In genomic region chr20:63652192-63652980, GRCh38 we compare ENCODE assay signal across 7 cellular contexts. TPM values are rescaled to one million over a fixed set of nuclear protein-coding genes. Genes with fewer than 3 reads are reported as not detected.
A peak's percentile ranks its signal among the peaks of the same experiment; 100 is the strongest.
DNase-seq lines count a peak whose midpoint lies in the region; ATAC-seq and TF ChIP-seq lines count a peak whose summit lies in the region.
"Had no signal": no experiment of that assay in that cellular context is flagged by ENCODE, and none has a peak within 500 bp of the region (broad histone marks: within the 10 kb centered on the region; RNA-seq: fewer than 3 reads in every experiment).

No MANE protein-coding gene starts in this region.

- H3K4me3 ChIP-seq in HEK293 (ENCODE audit: low read depth, low read length) (peak overlapping the region; percentile 55), right cardiac atrium (ENCODE audit: low read length) (peak overlapping the region; percentile 52), thoracic aorta (peak overlapping the region; percentile 76)

- intact Hi-C loops in right cardiac atrium (cut with DNase I), result loop anchor here in 1 of 4 donors (10.0 kb wide), 1 partner anchor 322 kb away; the partner anchor contains the start of gene SAMD10

- CTCF ChIA-PET in HEK293 (lab: Yijun Ruan, JAX), result interaction anchor here (0.7 to 1.3 kb wide), 2 partner anchors 10 to 428 kb away, joined by 3 read pairs; no protein-coding TSS in a partner anchor

- H3K9me3 ChIP-seq in HEK293 (ENCODE audit: control insufficient read depth, insufficient read depth, low read depth, low read length) (no peaks in the 10 kb centered on the region), right cardiac atrium (ENCODE audit: control insufficient read depth, low read length) (no peaks in the 10 kb centered on the region), thoracic aorta (no peaks in the 10 kb centered on the region)

- H3K4me1 ChIP-seq in HEK293 (ENCODE audit: control insufficient read depth, insufficient read depth, low read length), result no peaks in the 10 kb centered on the region; the same call in 1 of the 2 replicates
- H3K4me1 ChIP-seq in right cardiac atrium (ENCODE audit: control insufficient read depth, insufficient read depth, low read length), result no peaks in the 10 kb centered on the region
- peaks cover 12 to 35% of the 10 kb centered on the region in 2 donors for H3K4me1 ChIP-seq in thoracic aorta (ENCODE audit: control insufficient read depth in 1 of 2, low read depth in 2 of 2)

- H3K27ac ChIP-seq in HEK293 (ENCODE audit: extremely low read depth, low read depth, low read length) (peak overlapping the region; percentile 72; the same call in 1 of the 2 replicates), right cardiac atrium (ENCODE audit: low read length) (no peak overlapping the region), thoracic aorta (no peak overlapping the region)

- POLR2A ChIA-PET in HEK293 (lab: Yijun Ruan, JAX), result interaction anchor here (0.6 to 1.5 kb wide), 7 partner anchors 8 to 213 kb away, joined by 3 to 17 read pairs (median 3); partner anchors contain the start of genes GMEB2 and TPD52L2

- TF ChIP-seq CTCF in HEK293 (tag by site-specific recombination; IDR thresholded peaks at IDR 0.05) (peak; percentile 27), thoracic aorta (IDR thresholded peaks at IDR 0.05) (no peak)

- WGBS in right cardiac atrium, result under 1% methylated on average over 91 of the region's 91 CpGs

- no peaks in the 10 kb centered on the region for H3K27me3 ChIP-seq in right cardiac atrium (ENCODE audit: control insufficient read depth, insufficient read depth)
- no peaks in the 10 kb centered on the region for H3K27me3 ChIP-seq in thoracic aorta (replicated peaks; ENCODE audit: insufficient read depth)

- H3K36me3 ChIP-seq in HEK293 (ENCODE audit: control insufficient read depth in 2 of 2, insufficient read depth in 1 of 2, low read length in 2 of 2) (no peaks in the 10 kb centered on the region), thoracic aorta (no peaks in the 10 kb centered on the region)

- ATAC-seq in right cardiac atrium (peak; percentile 29 to 37), thoracic aorta (ENCODE audit: insufficient number of reproducible peaks, low FRiP score, low read depth) (no peak), HG03521 (IDR thresholded peaks at IDR 0.05; ENCODE audit: unreplicated experiment) (no peak)

- DNase-seq in activated CD4-positive, CD25-positive, alpha-beta regulatory T cell treated with anti-CD3 and anti-CD28 coated beads, Interleukin-2, amount 50 U/mL, for 72 hours, result peak; percentile 37
- DNase-seq in right cardiac atrium, result peak; percentile 50 to 83 (median 78)
- no peak for DNase-seq in thoracic aorta (ENCODE audit: low spot score)
- no peak for DNase-seq in islet precursor cell

TF ChIP-seq in HEK293, 187 proteins besides CTCF, POLR2A, EP300 and RAD21 (continues in another document):
- TF ChIP-seq BCL6B (tag by site-specific recombination; IDR thresholded peaks at IDR 0.05) (no peak), KLF8 (tag by site-specific recombination; IDR thresholded peaks at IDR 0.05) (peak; percentile 51; the same call in 1 of the 2 replicates), HOXD13 (CRISPR knock-in tag; IDR thresholded peaks at IDR 0.05; ENCODE audit: borderline replicate concordance) (no peak), PATZ1 (tag by site-specific recombination; IDR thresholded peaks at IDR 0.05) (peak; percentile 34), ZNF558 (tag by site-specific recombination; IDR thresholded peaks at IDR 0.05) (no peak), PRDM10 (tag by site-specific recombination; IDR thresholded peaks at IDR 0.05) (peak; percentile 46; the same call in 1 of the 2 replicates), PRDM6 (tag by site-specific recombination; IDR thresholded peaks at IDR 0.05) (no peak), ZNF513 (tag by site-specific recombination; IDR thresholded peaks at IDR 0.05) (no peak), KLF9 (tag by site-specific recombination; IDR thresholded peaks at IDR 0.05; ENCODE audit: low read depth) (peak; percentile 65)

RNA-seq across cellular contexts. Expression of gene STMN3, which starts 0.8 kb away (rescaled TPM):
- total RNA-seq in right cardiac atrium (1 to 10 TPM; 4.0 to 9.3 (median 5.8) TPM), thoracic aorta (10 to 100 TPM; 14.4 to 17.8 TPM)
- polyA plus RNA-seq in right cardiac atrium, result 7.1 TPM

RNA-seq across cellular contexts. Expression of gene RTEL1, which starts 5.7 kb away (rescaled TPM):
- total RNA-seq in right cardiac atrium, result 10 to 100 TPM; 12.3 to 14.8 (median 13.3) TPM
- 7.7 TPM for polyA plus RNA-seq in right cardiac atrium
- 100 to 1,000 TPM in 1 of 2 donors, 10 to 100 TPM in 1; 37.8 to 114 TPM for total RNA-seq in thoracic aorta

RNA-seq across cellular contexts. Expression of gene GMEB2, which starts 25.5 kb away (rescaled TPM):
- total RNA-seq in right cardiac atrium, result 1 to 10 TPM; 7.0 to 7.7 (median 7.3) TPM
- polyA plus RNA-seq in right cardiac atrium, result 6.5 TPM
- total RNA-seq in thoracic aorta, result 10 to 100 TPM; 10.0 to 14.7 TPM

RNA-seq across cellular contexts. Expression of gene TNFRSF6B, which starts 44.1 kb away (rescaled TPM):
- total RNA-seq in right cardiac atrium (1 to 10 TPM in 2 of 4 donors, under 1 TPM in 1, not detected in 1; 0.23 to 1.4 (median 1.1) TPM), thoracic aorta (10 to 100 TPM; 32.9 to 98.9 TPM)
- polyA plus RNA-seq in right cardiac atrium, result 2.7 TPM
- total RNA-seq: T-helper 1 cell treated with Interleukin-12 subunit alpha and Interleukin-12 subunit beta and Interleukin-4 antibody, amounts not matched to agents 30 ng/mL and 1 ng/mL, for 36 hours had no signal

RNA-seq across cellular contexts. Expression of gene ARFRP1, which starts 55.4 kb away (rescaled TPM):
- total RNA-seq in right cardiac atrium, result 10 to 100 TPM; 40.1 to 49.7 (median 44.3) TPM
- 38.7 TPM for polyA plus RNA-seq in right cardiac atrium
- total RNA-seq in thoracic aorta, result 10 to 100 TPM; 56.4 to 57.8 TPM

Comparison
In these comparisons a context has a peak if more than half of its experiments do, and no peak if none do; other contexts are left out.
1. DNase-seq: peak in activated CD4-positive, CD25-positive, alpha-beta regulatory T cell treated with anti-CD3 and anti-CD28 coated beads, Interleukin-2, amount 50 U/mL, for 72 hours (single experiment) and right cardiac atrium (3 of 3); none in thoracic aorta (single experiment) and islet precursor cell (single experiment).
2. ATAC-seq: peak in right cardiac atrium (2 of 2); none in thoracic aorta (single experiment) and HG03521 (single experiment).
3. Peak in every context shown above with its lines, with median percentiles within 50 percentile points of each other: H3K4me3 ChIP-seq.